Comparison of ENCODE assay signal across 1 cellular context in genomic region chr1:27011058-27011764, GRCh38.
TF ChIP-seq lines count a peak whose summit lies in the region.

No MANE protein-coding gene starts in this region.

TF ChIP-seq in endothelial cell of umbilical vein, 7 proteins besides CTCF, POLR2A, EP300 and RAD21:
- TF ChIP-seq MAX (IDR thresholded peaks at IDR 0.05; ENCODE audit: insufficient read depth, insufficient read length) (no peak), POLR2AphosphoS5 (IDR thresholded peaks at IDR 0.05; ENCODE audit: insufficient read depth, low read depth, low read length) (peak; percentile 17), GATA2 (IDR thresholded peaks at IDR 0.05; ENCODE audit: insufficient read depth, insufficient read length, low read depth, low read length) (no peak)
